28 cellular contexts compared by ENCODE assay signal in the genomic region with DNA sequence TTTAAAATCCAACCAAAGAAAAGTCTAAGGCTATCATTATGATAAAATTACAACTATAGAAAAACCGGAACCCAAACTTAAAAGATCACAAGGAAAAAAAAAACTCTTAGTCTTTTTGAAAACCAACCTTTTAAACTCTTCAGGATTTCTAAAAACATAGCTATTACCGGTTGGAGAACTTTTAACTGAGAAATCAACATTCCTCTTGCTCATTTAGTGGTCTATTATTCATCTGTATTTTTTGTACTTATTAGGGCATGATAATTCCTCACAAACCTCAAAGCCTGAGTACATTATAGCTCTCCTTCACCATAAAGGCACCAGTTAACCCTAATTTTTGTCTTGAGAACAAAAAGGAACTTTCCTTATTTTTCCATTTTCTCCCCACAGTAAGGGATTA. TPM values are rescaled to one million over a fixed set of nuclear protein-coding genes. Genes with fewer than 3 reads are reported as not detected.
DNase-seq lines count a peak whose midpoint lies in the region; ATAC-seq and TF ChIP-seq lines count a peak whose summit lies in the region.
"Had no signal": no experiment of that assay in that cellular context is flagged by ENCODE, and none has a peak within 500 bp of the region (broad histone marks: within the 10 kb centered on the region; RNA-seq: fewer than 3 reads in every experiment).

No MANE protein-coding gene starts in this region.

- H3K9ac ChIP-seq in smooth muscle cell (ENCODE audit: low read depth), result peak overlapping the region; percentile 56

- H2AFZ ChIP-seq in smooth muscle cell (ENCODE audit: low read depth), result no peak overlapping the region

- H3K79me2 ChIP-seq in smooth muscle cell (ENCODE audit: low read depth), result peaks cover 34% of the 10 kb centered on the region

- peak overlapping the region; percentile 98 for H3K27ac ChIP-seq in smooth muscle cell (ENCODE audit: low read depth)
- H3K27ac ChIP-seq: body of pancreas, esophagus squamous epithelium, ovary, spleen had no signal

- no peak for ATAC-seq in left ventricle myocardium superior
- no peak for ATAC-seq in GM18511 (IDR thresholded peaks at IDR 0.05; ENCODE audit: unreplicated experiment)
- ATAC-seq: body of pancreas; left colon; stimulated activated naive CD8-positive, alpha-beta T cell treated with anti-CD3 and anti-CD28 coated beads, Interleukin-15, amount 100 ng/mL, for 72 hours; WTC11 had no signal

- peaks cover 8% of the 10 kb centered on the region for H3K36me3 ChIP-seq in smooth muscle cell (ENCODE audit: low read depth)
- H3K36me3 ChIP-seq: esophagus squamous epithelium, ovary, spleen had no signal

- no peaks in the 10 kb centered on the region for H3K9me3 ChIP-seq in smooth muscle cell (replicated peaks; ENCODE audit: low read depth)
- H3K9me3 ChIP-seq: body of pancreas, esophagus squamous epithelium, ovary, spleen had no signal

- peaks cover 58% of the 10 kb centered on the region for H3F3A ChIP-seq in smooth muscle cell (ENCODE audit: low read depth)

- H3K4me3 ChIP-seq in astrocyte of the cerebellum (ENCODE audit: low read depth, low read length) (no peak overlapping the region), smooth muscle cell (peak overlapping the region; percentile 4)
- H3K4me3 ChIP-seq: body of pancreas, esophagus squamous epithelium, ovary, spleen had no signal

- H3K4me2 ChIP-seq in smooth muscle cell, result peak overlapping the region; percentile 89

- DNase-seq in NOMO-1 treated with DMSO at 0.1 percent for 48 hours (lab: John Stamatoyannopoulos, UW; ENCODE audit: unreplicated experiment) (peak; percentile 76), NOMO-1 treated with dmso at 0.1 percent for 144 hours (lab: John Stamatoyannopoulos, UW; ENCODE audit: unreplicated experiment) (no peak), astrocyte of the cerebellum (ENCODE audit: low read depth) (peak; percentile 71), kidney glomerular epithelial cell (lab: John Stamatoyannopoulos, UW) (peak; percentile 54), smooth muscle cell (lab: John Stamatoyannopoulos, UW; ENCODE audit: unreplicated experiment) (no peak), left ventricle myocardium superior (no peak), T-helper 9 cell (no peak)
- DNase-seq: 8988T; activated CD4-positive, alpha-beta T cell treated with anti-CD3 and anti-CD28 coated beads, Interleukin-2, amount 50 U/mL, for 1 hour; activated T-cell treated with anti-CD3 and anti-CD28 coated beads, Interleukin-2, amount 50 U/mL, for 24 hours; body of pancreas; DMS79; esophagus squamous epithelium; GDM1; left colon; mammary epithelial cell; NCI-H2029; NCI-H510A treated with DMSO at 0.1 percent for 48 hours; nephron progenitor cell; ovary; SHP77 treated with DMSO at 0.1 percent for 48 hours; spleen; stimulated activated naive CD8-positive, alpha-beta T cell treated with anti-CD3 and anti-CD28 coated beads, Interleukin-15, amount 100 ng/mL, for 72 hours; SW 1271 had no signal

- H3K4me1 ChIP-seq in smooth muscle cell (ENCODE audit: low read depth), result peaks cover 58% of the 10 kb centered on the region
- H3K4me1 ChIP-seq: body of pancreas, esophagus squamous epithelium, spleen had no signal

- no peak for TF ChIP-seq CTCF in astrocyte of the cerebellum (IDR thresholded peaks at IDR 0.05; ENCODE audit: low read depth, low read length, missing control alignments)
- TF ChIP-seq CTCF in smooth muscle cell (IDR thresholded peaks at IDR 0.05; ENCODE audit: borderline replicate concordance, insufficient read depth, poor library complexity, severe bottlenecking), result no peak

- H3K27me3 ChIP-seq in smooth muscle cell (ENCODE audit: low read depth), result no peaks in the 10 kb centered on the region
- H3K27me3 ChIP-seq: body of pancreas, esophagus squamous epithelium, ovary, spleen had no signal

- 7% methylated on average over 2 of the region's 2 CpGs for WGBS in smooth muscle cell (ENCODE audit: low lambda C conversion rate)

- intact Hi-C loops in left ventricle myocardium superior (cut with micrococcal nuclease), result no loop called here

- in situ Hi-C loops in astrocyte of the cerebellum (cut with HindIII; ENCODE audit: low sequenced_read_pairs), result no loop called here

- H4K20me1 ChIP-seq in smooth muscle cell (ENCODE audit: low read depth), result no peaks in the 10 kb centered on the region

RNA-seq across cellular contexts. Expression of a gene that starts 10.4 kb away (rescaled TPM):
- total RNA-seq in smooth muscle cell, result 7,849 and 9,477 TPM in 2 replicates
- 4,053 and 5,541 TPM in 2 replicates for polyA plus RNA-seq in smooth muscle cell
- total RNA-seq in left ventricle myocardium superior, result 52.0 TPM
- total RNA-seq: MCF 10A had no signal
- polyA plus RNA-seq: CD14-positive monocyte, mammary epithelial cell had no signal

RNA-seq across cellular contexts. Expression of a gene that starts 43.1 kb away (rescaled TPM):
- total RNA-seq in smooth muscle cell (not detected in 2 replicates), left ventricle myocardium superior (not detected)
- polyA plus RNA-seq in smooth muscle cell, result not detected in 2 replicates
- total RNA-seq: body of pancreas, esophagus squamous epithelium, left colon, mammary epithelial cell, MCF 10A, spleen, WTC11 had no signal
- polyA plus RNA-seq: CD14-positive monocyte, mammary epithelial cell, spleen had no signal

Comparison
In these comparisons a context has a peak if more than half of its experiments do, and no peak if none do; other contexts are left out.
1. DNase-seq: peak in NOMO-1 treated with DMSO at 0.1 percent for 48 hours (single experiment), astrocyte of the cerebellum (single experiment) and kidney glomerular epithelial cell (single experiment); none in NOMO-1 treated with dmso at 0.1 percent for 144 hours (single experiment), smooth muscle cell (single experiment), left ventricle myocardium superior (single experiment) and T-helper 9 cell (single experiment).
2. RNA of a gene that starts 10.4 kb away (total RNA-seq): 7,849 to 9,477 TPM in smooth muscle cell; 52.0 TPM in left ventricle myocardium superior (single experiment); every median in the first group is over 100 times any median in the second.